8 cellular contexts compared by ENCODE assay signal in genomic region chr14:68789002-68789797, GRCh38. TPM values are rescaled to one million over a fixed set of nuclear protein-coding genes. Genes with fewer than 3 reads are reported as not detected.
DNase-seq lines count a peak whose midpoint lies in the region; ATAC-seq and TF ChIP-seq lines count a peak whose summit lies in the region.

No MANE protein-coding gene starts in this region.

- H3K4me1 ChIP-seq in foreskin keratinocyte (peaks cover 6% of the 10 kb centered on the region), neuron (ENCODE audit: insufficient read depth, low read length) (peaks cover 32% of the 10 kb centered on the region), suprapubic skin (peaks cover 44% of the 10 kb centered on the region)

- H3K27ac ChIP-seq in foreskin keratinocyte = peak overlapping the region; percentile 99
- peak overlapping the region; percentile 100 for H3K27ac ChIP-seq in suprapubic skin

- no peak for TF ChIP-seq POLR2A in suprapubic skin (IDR thresholded peaks at IDR 0.05)

- H3K9me3 ChIP-seq in neuron (ENCODE audit: low read length) (no peaks in the 10 kb centered on the region), suprapubic skin (no peaks in the 10 kb centered on the region)

- DNase-seq in Caki2 (ENCODE audit: low read depth) (peak; percentile 70), HuH-7 (ENCODE audit: low spot score) (peak; percentile 71), SHP77 (lab: John Stamatoyannopoulos, UW) (peak; percentile 78 to 85), activated gamma-delta T cell treated with Interleukin-2 at 50 U/mL for 16 hours (peak; percentile 87), foreskin keratinocyte (peak in 1 of 2 donors; percentile 51), suprapubic skin (ENCODE audit: low spot score in 2 of 2) (peak; percentile 92 to 95)

- WGBS in suprapubic skin = 1% methylated on average over 14 of the region's 14 CpGs

- H3K4me3 ChIP-seq in neuron (ENCODE audit: low read length) = peak overlapping the region; percentile 99
- peak overlapping the region; percentile 66 for H3K4me3 ChIP-seq in suprapubic skin

- TF ChIP-seq EP300 in suprapubic skin (IDR thresholded peaks at IDR 0.05) = no peak

- no peaks in the 10 kb centered on the region for H3K27me3 ChIP-seq in foreskin keratinocyte
- H3K27me3 ChIP-seq in neuron (ENCODE audit: insufficient read depth, low read length) = no peaks in the 10 kb centered on the region
- no peaks in the 10 kb centered on the region for H3K27me3 ChIP-seq in suprapubic skin

- no peak overlapping the region for H2AFZ ChIP-seq in neuron (ENCODE audit: low read depth, low read length)

- peak; percentile 74 for TF ChIP-seq CTCF in foreskin keratinocyte (conservative IDR thresholded peaks at IDR 0.05)
- TF ChIP-seq CTCF in suprapubic skin (IDR thresholded peaks at IDR 0.05) = peak; percentile 68 to 77

- ATAC-seq in foreskin keratinocyte (no peak), GM19463 (IDR thresholded peaks at IDR 0.05; ENCODE audit: unreplicated experiment) (no peak)

- peaks cover 43% of the 10 kb centered on the region for H3K36me3 ChIP-seq in neuron (ENCODE audit: insufficient read depth, low read length)
- H3K36me3 ChIP-seq in suprapubic skin = peaks cover 41% of the 10 kb centered on the region

- in situ Hi-C loops in Caki2 (cut with HindIII; ENCODE audit: low pct_unique_long_range_greater_than_20kb, low sequenced_read_pairs) = no loop called here

RNA-seq across cellular contexts. Expression of gene ZFP36L1, which starts 3.7 kb away (rescaled TPM):
- 31.6 and 102 TPM in 2 replicates for total RNA-seq in Caki2 (2014; rRNA removed; shearing (Covaris generic); ENCODE audit: low replicate concordance)
- 169 and 246 TPM in 2 replicates for total RNA-seq in foreskin keratinocyte
- polyA plus RNA-seq in foreskin keratinocyte = 108 and 116 TPM in 2 replicates
- total RNA-seq in suprapubic skin = 1,000 to 10,000 TPM; 1,382 to 1,995 (median 1,611) TPM
